10 cellular contexts compared by ENCODE assay signal in the genomic region with DNA sequence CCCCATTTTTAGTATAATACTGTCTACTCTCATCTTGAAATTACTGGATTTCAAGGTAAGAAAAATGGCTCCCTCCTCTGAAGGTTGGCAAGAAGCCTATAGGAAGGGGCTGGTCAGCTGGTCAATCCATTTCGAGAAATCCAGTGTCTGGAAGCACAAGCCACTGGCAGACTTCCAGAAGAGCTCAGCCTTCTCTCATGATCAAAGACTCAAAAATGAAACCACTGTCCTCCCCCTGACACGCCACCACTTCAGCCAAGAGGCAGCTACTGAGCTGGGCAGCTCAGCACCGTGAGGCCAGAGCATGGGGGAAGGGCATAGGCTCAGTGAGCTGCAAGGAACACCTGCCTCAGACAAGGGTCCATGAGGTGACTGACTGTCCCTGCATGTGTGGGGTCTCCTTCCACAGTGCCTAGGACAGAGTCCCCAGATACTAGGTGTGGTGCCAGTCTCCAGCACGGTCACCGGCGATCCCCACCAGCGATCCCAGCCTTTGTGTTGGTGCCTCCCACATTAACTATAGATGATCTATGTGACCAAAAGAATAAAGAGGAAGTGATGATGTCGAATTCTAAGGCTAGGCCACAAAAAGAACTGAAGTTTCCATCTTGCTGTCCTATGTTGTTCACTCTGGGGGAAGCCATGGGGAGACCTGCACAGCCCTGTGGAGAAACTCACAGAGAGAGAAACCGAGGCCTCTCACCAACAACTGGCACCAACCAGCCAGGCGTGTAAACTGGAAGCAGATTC.
DNase-seq lines count a peak whose midpoint lies in the region; ATAC-seq and TF ChIP-seq lines count a peak whose summit lies in the region.
"Had no signal": no experiment of that assay in that cellular context is flagged by ENCODE, and none has a peak within 500 bp of the region (broad histone marks: within the 10 kb centered on the region; RNA-seq: fewer than 3 reads in every experiment).

No MANE protein-coding gene starts in this region.

- dilution Hi-C loops in mammary epithelial cell (cut with HindIII; ENCODE audit: low sequenced_read_pairs), result no loop called here

- 77% methylated on average over 10 of the region's 10 CpGs for WGBS in mammary epithelial cell (ENCODE audit: low coverage, missing lambda C conversion rate)
- 74 to 76% methylated on average over 10 of the region's 10 CpGs for WGBS in aorta, 2 donors

- H3K4me3 Mint-ChIP-seq in MCF 10A (ENCODE audit: unreplicated experiment) (no peak overlapping the region), CD14-positive monocyte (no peak overlapping the region)
- no peak overlapping the region for H3K4me3 Mint-ChIP-seq in activated CD4-positive, alpha-beta memory T cell treated with anti-CD3 and anti-CD28 coated beads for 36 hours

- no peak overlapping the region for H3K27ac ChIP-seq in mammary epithelial cell (ENCODE audit: insufficient read depth, low read depth, low read length)
- H3K27ac ChIP-seq in duodenal mucosa (ENCODE audit: low read depth, low read length), result peak overlapping the region; percentile 5
- H3K27ac ChIP-seq in aorta (ENCODE audit: low read depth in 1 of 2, low read length in 2 of 2), result peak overlapping the region; percentile 34 to 53
- H3K27ac ChIP-seq: C4-2B had no signal

- TF ChIP-seq CTCF in MCF 10A (IDR thresholded peaks at IDR 0.05; ENCODE audit: unreplicated experiment), result no peak
- no peak for TF ChIP-seq CTCF in mammary epithelial cell (conservative IDR thresholded peaks at IDR 0.05 in 1 of 2, IDR thresholded peaks at IDR 0.05 in 1 of 2; ENCODE audit: extremely low read depth in 1 of 2, insufficient read depth in 1 of 2, low read depth in 1 of 2, low read length in 2 of 2)
- TF ChIP-seq CTCF in CD14-positive monocyte (IDR thresholded peaks at IDR 0.05), result no peak

- H3K4me3 ChIP-seq in mammary epithelial cell (replicated peaks in 1 of 3; ENCODE audit: insufficient read depth in 1 of 3, low read depth in 2 of 3, low read length in 3 of 3) (no peak overlapping the region), duodenal mucosa (ENCODE audit: low read depth in 1 of 2, low read length in 2 of 2) (no peak overlapping the region), aorta (ENCODE audit: low read length in 2 of 2) (no peak overlapping the region)

- CTCF ChIA-PET in MCF 10A (lab: Yijun Ruan, JAX), result no interaction called here
- CTCF ChIA-PET in mammary epithelial cell (lab: Charles Lee; ENCODE audit: low non-redundant PET), result interaction anchor here (0.6 kb wide), 1 partner anchor 1269 kb away, joined by 6 read pairs; no protein-coding TSS in a partner anchor
- CTCF ChIA-PET in activated CD4-positive, alpha-beta memory T cell treated with anti-CD3 and anti-CD28 coated beads for 36 hours (lab: Charles Lee), result interaction anchor here (0.9 to 1.0 kb wide), 2 partner anchors 12 to 287 kb away, joined by 3 to 4 read pairs; no protein-coding TSS in a partner anchor

- H3K9me3 Mint-ChIP-seq in MCF 10A (ENCODE audit: unreplicated experiment) (no peaks in the 10 kb centered on the region), CD14-positive monocyte (peaks cover 0 to 4% (median 2%) of the 10 kb centered on the region in 7 donors)
- H3K9me3 Mint-ChIP-seq in activated CD4-positive, alpha-beta memory T cell treated with anti-CD3 and anti-CD28 coated beads for 36 hours, result no peaks in the 10 kb centered on the region

- H2AFZ ChIP-seq in mammary epithelial cell (ENCODE audit: low read depth, low read length), result no peak overlapping the region

- peak; percentile 56 for ATAC-seq in aorta (ENCODE audit: low FRiP score)
- no peak for ATAC-seq in HG02759 (IDR thresholded peaks at IDR 0.05; ENCODE audit: unreplicated experiment)

- no TSS peak for BruUV-seq in MCF 10A (replicated peaks; lab: Mats Ljungman, UMichigan)
- BruUV-seq in mammary epithelial cell (replicated peaks; lab: Mats Ljungman, UMichigan), result no TSS peak

- no peaks in the 10 kb centered on the region for H4K20me1 ChIP-seq in mammary epithelial cell (ENCODE audit: insufficient read depth, low read length)

- peaks cover 15% of the 10 kb centered on the region for H3K36me3 Mint-ChIP-seq in MCF 10A (ENCODE audit: insufficient read depth, unreplicated experiment)
- peaks cover 11 to 14% of the 10 kb centered on the region in 2 donors for H3K36me3 Mint-ChIP-seq in CD14-positive monocyte
- no peaks in the 10 kb centered on the region for H3K36me3 Mint-ChIP-seq in activated CD4-positive, alpha-beta memory T cell treated with anti-CD3 and anti-CD28 coated beads for 36 hours

- no peak overlapping the region for H3K4me2 ChIP-seq in mammary epithelial cell (ENCODE audit: insufficient read depth, low read depth, low read length)

- intact Hi-C loops in MCF 10A (cut with micrococcal nuclease), result no loop called here
- intact Hi-C loops in mammary epithelial cell (cut with micrococcal nuclease), result no loop called here
- intact Hi-C loops in aorta (cut with DNase I), result no loop called here
- intact Hi-C loops in CD14-positive monocyte (cut with micrococcal nuclease), result no loop called here
- intact Hi-C loops in activated CD4-positive, alpha-beta memory T cell treated with anti-CD3 and anti-CD28 coated beads for 36 hours (cut with micrococcal nuclease), result no loop called here

- H3K4me1 Mint-ChIP-seq in MCF 10A (ENCODE audit: insufficient read depth, unreplicated experiment), result peaks cover 6% of the 10 kb centered on the region
- peaks cover 4% of the 10 kb centered on the region for H3K4me1 Mint-ChIP-seq in CD14-positive monocyte
- peaks cover 8% of the 10 kb centered on the region for H3K4me1 Mint-ChIP-seq in activated CD4-positive, alpha-beta memory T cell treated with anti-CD3 and anti-CD28 coated beads for 36 hours (ENCODE audit: low read depth)

- H3K27me3 ChIP-seq in mammary epithelial cell (ENCODE audit: insufficient read depth, low read length) (no peaks in the 10 kb centered on the region), duodenal mucosa (ENCODE audit: control insufficient read depth in 1 of 2, insufficient read depth in 2 of 2, low read length in 2 of 2) (no peaks in the 10 kb centered on the region), aorta (ENCODE audit: control insufficient read depth in 1 of 2, insufficient read depth in 2 of 2, low read length in 1 of 2) (no peaks in the 10 kb centered on the region)

- no peaks in the 10 kb centered on the region for H3K9me3 ChIP-seq in mammary epithelial cell (replicated peaks; ENCODE audit: insufficient read depth, low read length)
- H3K9me3 ChIP-seq in duodenal mucosa (ENCODE audit: control insufficient read depth in 1 of 2, low read length in 2 of 2), result no peaks in the 10 kb centered on the region
- no peaks in the 10 kb centered on the region for H3K9me3 ChIP-seq in aorta (ENCODE audit: control insufficient read depth, low read length)

- H3K27me3 Mint-ChIP-seq in MCF 10A (ENCODE audit: insufficient read depth, unreplicated experiment) (no peaks in the 10 kb centered on the region), CD14-positive monocyte (ENCODE audit: low read depth in 3 of 3) (peaks cover 0 to 1% (median 0%) of the 10 kb centered on the region in 3 donors)
- no peaks in the 10 kb centered on the region for H3K27me3 Mint-ChIP-seq in activated CD4-positive, alpha-beta memory T cell treated with anti-CD3 and anti-CD28 coated beads for 36 hours

- peak; percentile 31 for DNase-seq in MCF 10A (ENCODE audit: unreplicated experiment)
- DNase-seq in mammary epithelial cell, result no peak
- DNase-seq in midbrain (lab: John Stamatoyannopoulos, UW), result peak; percentile 46
- peak in 1 of 2 donors; percentile 78 for DNase-seq in aorta
- no peak for DNase-seq in CD14-positive monocyte (ENCODE audit: low spot score)
- no peak for DNase-seq in activated CD4-positive, alpha-beta memory T cell treated with anti-CD3 and anti-CD28 coated beads for 36 hours
- DNase-seq: T-helper 1 cell had no signal

- H3K9ac ChIP-seq in mammary epithelial cell (ENCODE audit: insufficient read depth, low read length) (no peak overlapping the region), duodenal mucosa (ENCODE audit: low read depth in 1 of 2, low read length in 2 of 2) (no peak overlapping the region)

- H3K4me1 ChIP-seq in mammary epithelial cell (ENCODE audit: insufficient read depth, low read length), result no peaks in the 10 kb centered on the region
- H3K4me1 ChIP-seq in duodenal mucosa (ENCODE audit: control insufficient read depth in 1 of 2, insufficient read depth in 2 of 2, low read length in 2 of 2), result peaks cover 0 to 8% of the 10 kb centered on the region in 2 donors
- peaks cover 0 to 5% of the 10 kb centered on the region in 2 donors for H3K4me1 ChIP-seq in aorta (ENCODE audit: control insufficient read depth in 1 of 2, insufficient read depth in 2 of 2, low read length in 2 of 2)

- POLR2A ChIA-PET in MCF 10A (lab: Yijun Ruan, JAX), result no interaction called here
- POLR2A ChIA-PET in activated CD4-positive, alpha-beta memory T cell treated with anti-CD3 and anti-CD28 coated beads for 36 hours (lab: Charles Lee), result no interaction called here

- no peaks in the 10 kb centered on the region for H3K79me2 ChIP-seq in mammary epithelial cell (ENCODE audit: insufficient read depth, low read length)

- in situ Hi-C loops in mammary epithelial cell (cut with MboI; ENCODE audit: low sequenced_read_pairs in 2 of 2), result no loop called here

- H3K36me3 ChIP-seq in mammary epithelial cell (ENCODE audit: insufficient read depth, low read length) (no peaks in the 10 kb centered on the region), duodenal mucosa (ENCODE audit: control insufficient read depth in 1 of 2, insufficient read depth in 2 of 2, low read length in 2 of 2) (no peaks in the 10 kb centered on the region), aorta (ENCODE audit: control insufficient read depth in 1 of 2, insufficient read depth in 2 of 2, low read length in 1 of 2) (no peaks in the 10 kb centered on the region)

- no peak overlapping the region for H3K27ac Mint-ChIP-seq in MCF 10A (ENCODE audit: low read depth, unreplicated experiment)
- peak overlapping the region in 3 of 7 donors; percentile 2 to 55 (median 28) for H3K27ac Mint-ChIP-seq in CD14-positive monocyte
- H3K27ac Mint-ChIP-seq in activated CD4-positive, alpha-beta memory T cell treated with anti-CD3 and anti-CD28 coated beads for 36 hours, result no peak overlapping the region

Comparison
In these comparisons a context has a peak if more than half of its experiments do, and no peak if none do; other contexts are left out.
1. DNase-seq: peak in MCF 10A (single experiment) and midbrain (single experiment); none in mammary epithelial cell (single experiment), CD14-positive monocyte (single experiment) and activated CD4-positive, alpha-beta memory T cell treated with anti-CD3 and anti-CD28 coated beads for 36 hours (single experiment).